11 cellular contexts compared by ENCODE assay signal in genomic region chr2:212728717-212729116, GRCh38.
"Had no signal": no experiment of that assay in that cellular context is flagged by ENCODE, and none has a peak within 500 bp of the region (broad histone marks: within the 10 kb centered on the region; RNA-seq: fewer than 3 reads in every experiment).

No MANE protein-coding gene starts in this region.

- H2AFZ ChIP-seq: GM23248, GM23338 had no signal

- H3K9me3 ChIP-seq: HAP-1 had no signal

- H3K4me3 Mint-ChIP-seq: GM23338, H9, HFFc6 had no signal

- FAIRE-seq: H1, H54 had no signal

- H3K4me1 ChIP-seq: HAP-1 had no signal

- H3K27ac Mint-ChIP-seq: H9, HFFc6 had no signal

- H3K9ac ChIP-seq: GM23248 had no signal

- DNase-seq: GM23248, GOT3, H7, H9, HCEC 1CT, HFFc6 had no signal

- H3K27ac ChIP-seq: GM23248 had no signal

- H3K36me3 ChIP-seq: HAP-1 had no signal

- H3K4me3 ChIP-seq: GM23248, GM23338, HAP-1 had no signal

- H3K9me3 Mint-ChIP-seq: GM23338, HFFc6 had no signal

- ATAC-seq: GM23338, HCT116 had no signal

- H3K4me2 ChIP-seq: GM23338 had no signal
